Comparison of ENCODE assay signal across 17 cellular contexts in the genomic region with DNA sequence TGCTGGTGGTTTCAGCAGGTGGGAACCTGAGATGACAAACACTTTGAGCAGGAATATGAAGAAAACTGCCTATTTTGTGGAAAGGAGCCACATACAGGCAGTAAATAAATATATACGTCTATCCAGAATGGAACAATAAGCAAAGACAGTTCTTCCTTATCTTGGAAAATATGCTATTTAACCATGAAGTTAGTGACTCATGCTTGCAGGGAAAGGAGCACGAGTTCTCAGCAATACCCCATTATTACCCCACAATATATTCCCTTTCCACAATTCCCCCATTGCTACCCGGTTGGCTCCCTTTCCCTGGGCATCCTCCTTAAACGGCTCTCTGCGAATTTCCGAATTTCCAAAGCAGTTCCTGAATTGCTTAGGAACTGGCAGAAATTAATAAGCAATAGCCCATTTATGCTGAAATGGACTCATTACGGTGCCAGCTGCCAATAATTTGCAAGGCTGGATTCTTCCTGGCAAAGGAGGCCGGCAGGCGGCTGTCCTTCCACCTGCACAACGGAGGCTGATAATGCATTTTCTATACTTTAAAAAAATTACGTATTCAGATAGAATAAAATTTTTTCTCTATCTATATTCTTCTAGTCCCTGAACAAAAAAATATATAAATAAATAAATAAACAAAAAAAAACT.
"Had no signal": no experiment of that assay in that cellular context is flagged by ENCODE, and none has a peak within 500 bp of the region (broad histone marks: within the 10 kb centered on the region; RNA-seq: fewer than 3 reads in every experiment).

No MANE protein-coding gene starts in this region.

- H3K9me3 ChIP-seq: esophagus squamous epithelium, gastrocnemius medialis, left lung, sigmoid colon, thoracic aorta, upper lobe of left lung had no signal

- DNase-seq: activated B cell treated with CpG ODN at 0.5 μM for 24 hours; activated CD4-positive, alpha-beta memory T cell treated with anti-CD3 and anti-CD28 coated beads for 36 hours; activated CD4-positive, alpha-beta T cell treated with anti-CD3 and anti-CD28 coated beads for 4 hours; activated T-cell treated with anti-CD3 and anti-CD28 coated beads for 4 hours; amniotic stem cell; effector CD8-positive, alpha-beta T cell; esophagus squamous epithelium; gastrocnemius medialis; heart left ventricle; left lung; midbrain; sigmoid colon; spleen; stimulated activated naive B cell treated with anti-CD40 and anti-IgM and Interleukin-4, amounts not matched to agents 10 μg/mL and 1 μg/mL and 100 μg/mL, for 72 hours; upper lobe of left lung had no signal

- H3K27me3 ChIP-seq: esophagus squamous epithelium, gastrocnemius medialis, heart left ventricle, left lung, sigmoid colon, spleen, upper lobe of left lung had no signal

- H3K36me3 ChIP-seq: esophagus squamous epithelium, gastrocnemius medialis, heart left ventricle, left lung, sigmoid colon, spleen, thoracic aorta, upper lobe of left lung had no signal

- H3K4me1 ChIP-seq: gastrocnemius medialis, left lung, parathyroid adenoma, sigmoid colon, spleen, upper lobe of left lung had no signal

- H3K9ac ChIP-seq: parathyroid adenoma had no signal

- H3K4me3 ChIP-seq: esophagus squamous epithelium, gastrocnemius medialis, heart left ventricle, left lung, sigmoid colon, spleen, thoracic aorta, upper lobe of left lung had no signal

- H3K27ac ChIP-seq: esophagus squamous epithelium, gastrocnemius medialis, heart left ventricle, left lung, parathyroid adenoma, sigmoid colon, spleen, thoracic aorta, upper lobe of left lung had no signal
